Comparison of ENCODE assay signal across 8 cellular contexts in genomic region chr17:75515523-75516254, GRCh38. TPM values are rescaled to one million over a fixed set of nuclear protein-coding genes. Genes with fewer than 3 reads are reported as not detected.
A peak's percentile ranks its signal among the peaks of the same experiment; 100 is the strongest.
DNase-seq lines count a peak whose midpoint lies in the region; FAIRE-seq and TF ChIP-seq lines count a peak whose summit lies in the region.

Gene CASKIN2, minus strand, starts transcription at chr17:75515537. Its CDS starts 1,733 bp downstream, at chr17:75513804.

- H3K27ac Mint-ChIP-seq in H9: no peak within 1 kb of the TSS
- H3K27ac Mint-ChIP-seq in activated naive CD4-positive, alpha-beta T cell treated with anti-CD3 and anti-CD28 coated beads for 36 hours: no peak within 1 kb of the TSS

- peaks cover 8% of the 10 kb centered on the region for H3K23me2 ChIP-seq in H9 (ENCODE audit: insufficient read length, low read depth, low read length, poor library complexity, severe bottlenecking)

- H2BK5ac ChIP-seq in H9 (ENCODE audit: insufficient read length, low read length) (no peak within 1 kb of the TSS), neuronal stem cell (ENCODE audit: low read length) (peak within 1 kb of the TSS; percentile 99)

- H4K5ac ChIP-seq in H9 (ENCODE audit: insufficient read length, low read depth, low read length): no peak within 1 kb of the TSS

- H3K23ac ChIP-seq in H9 (ENCODE audit: insufficient read length, low read depth, low read length): no peak within 1 kb of the TSS
- peak within 1 kb of the TSS; percentile 91 for H3K23ac ChIP-seq in neuronal stem cell (ENCODE audit: low read depth, low read length, poor library complexity)

- no CpG with 5 or more reads among the region's 75 CpGs for WGBS in H9 (ENCODE audit: extremely low coverage, insufficient read length, low lambda C conversion rate)
- no CpG with 5 or more reads among the region's 75 CpGs for WGBS in neuronal stem cell (ENCODE audit: extremely low coverage in 2 of 2, insufficient read length in 2 of 2, insufficient replicate concordance in 1 of 2), 2 donors

- H3K4me3 ChIP-seq in MM.1S (ENCODE audit: low read length) (peak within 1 kb of the TSS; percentile 63), SJSA1 (peak within 1 kb of the TSS; percentile 97), neuronal stem cell (ENCODE audit: low read length in 2 of 2) (peak within 1 kb of the TSS; percentile 67 to 99), stomach smooth muscle (ENCODE audit: low read length in 2 of 2) (peak within 1 kb of the TSS; percentile 86 to 95)

- H2AK5ac ChIP-seq in H9 (ENCODE audit: insufficient read length, low read length) (no peak within 1 kb of the TSS), neuronal stem cell (ENCODE audit: low read depth, low read length) (peak within 1 kb of the TSS; percentile 66)

- H4K20me1 ChIP-seq in H9 (ENCODE audit: control insufficient read depth, insufficient read depth, insufficient read length) (no peaks in the 10 kb centered on the region), MM.1S (ENCODE audit: insufficient read depth, low read length) (no peaks in the 10 kb centered on the region)

- peak within 1 kb of the TSS; percentile 73 to 86 for H3K4me3 Mint-ChIP-seq in H9
- H3K4me3 Mint-ChIP-seq in activated naive CD4-positive, alpha-beta T cell treated with anti-CD3 and anti-CD28 coated beads for 36 hours: peak within 1 kb of the TSS; percentile 62

- peak within 1 kb of the TSS; percentile 87 for H3K18ac ChIP-seq in H9 (ENCODE audit: insufficient read length, low read depth, low read length)
- peak within 1 kb of the TSS; percentile 99 for H3K18ac ChIP-seq in neuronal stem cell (ENCODE audit: low read length)

- H2AFZ ChIP-seq in H9 (ENCODE audit: low read length) (no peak within 1 kb of the TSS), MM.1S (ENCODE audit: low read length) (peak within 1 kb of the TSS; percentile 79), neuronal stem cell (ENCODE audit: low read length) (peak within 1 kb of the TSS; percentile 99)

- H3K4me2 ChIP-seq in H9 (ENCODE audit: insufficient read depth, insufficient read length, low read length): peak within 1 kb of the TSS; percentile 69
- H3K4me2 ChIP-seq in MM.1S (ENCODE audit: low read depth, low read length): peak within 1 kb of the TSS; percentile 87
- H3K4me2 ChIP-seq in neuronal stem cell (ENCODE audit: insufficient read depth, low read length, poor library complexity, severe bottlenecking): peak within 1 kb of the TSS; percentile 100

- CTCF ChIA-PET in activated naive CD4-positive, alpha-beta T cell treated with anti-CD3 and anti-CD28 coated beads for 36 hours (lab: Charles Lee): interaction anchor here (0.7 to 1.3 kb wide), 10 partner anchors 9 to 554 kb away, joined by 3 to 5 read pairs (median 4); partner anchors contain the start of genes LLGL2 and TMEM94

- no peak within 1 kb of the TSS for H3K56ac ChIP-seq in H9 (ENCODE audit: insufficient read length, low read depth, low read length)

- no peak within 1 kb of the TSS for H2BK12ac ChIP-seq in H9 (ENCODE audit: insufficient read length, low read depth, low read length)
- H2BK12ac ChIP-seq in neuronal stem cell (ENCODE audit: low read length): peak within 1 kb of the TSS; percentile 22

- H3K79me2 ChIP-seq in H9 (ENCODE audit: insufficient read depth, low read length) (no peaks in the 10 kb centered on the region; the same call in 1 of the 2 replicates), MM.1S (ENCODE audit: low read length) (peaks cover 17% of the 10 kb centered on the region)

- no peak within 1 kb of the TSS for H2BK20ac ChIP-seq in H9 (ENCODE audit: low read depth, low read length, poor library complexity, severe bottlenecking)

- H3K4me1 Mint-ChIP-seq in H9: peaks cover 17 to 26% of the 10 kb centered on the region in 2 experiments
- peaks cover 23% of the 10 kb centered on the region for H3K4me1 Mint-ChIP-seq in activated naive CD4-positive, alpha-beta T cell treated with anti-CD3 and anti-CD28 coated beads for 36 hours (ENCODE audit: low read depth)

- H2BK120ac ChIP-seq in H9 (ENCODE audit: low read depth, low read length, poor library complexity, severe bottlenecking) (no peak within 1 kb of the TSS), neuronal stem cell (ENCODE audit: low read depth, low read length) (no peak within 1 kb of the TSS)

- H4K91ac ChIP-seq in H9 (ENCODE audit: insufficient read length, low read depth, low read length) (no peak within 1 kb of the TSS), neuronal stem cell (ENCODE audit: low read depth, low read length, poor library complexity) (no peak within 1 kb of the TSS)

- DNase-seq in Daoy (ENCODE audit: low read depth) (peak; percentile 97), H9 (peak; percentile 98), MM.1S (peak; percentile 86), SJSA1 (ENCODE audit: low read depth in 1 of 2, low spot score in 2 of 2) (peak; percentile 99), frontal cortex (ENCODE audit: low spot score in 2 of 2) (peak; percentile 100), neuronal stem cell (ENCODE audit: low spot score) (peak; percentile 95)
- peak; percentile 90 for DNase-seq in activated naive CD4-positive, alpha-beta T cell treated with anti-CD3 and anti-CD28 coated beads for 36 hours

- H3K79me1 ChIP-seq in H9 (ENCODE audit: insufficient read depth, low read depth, low read length, poor library complexity, severe bottlenecking) (no peaks in the 10 kb centered on the region), neuronal stem cell (ENCODE audit: low read depth, low read length) (peaks cover 24% of the 10 kb centered on the region)

- no peaks in the 10 kb centered on the region for H3K9me3 Mint-ChIP-seq in H9
- no peaks in the 10 kb centered on the region for H3K9me3 Mint-ChIP-seq in activated naive CD4-positive, alpha-beta T cell treated with anti-CD3 and anti-CD28 coated beads for 36 hours

- H3K9me3 ChIP-seq in H9 (ENCODE audit: control insufficient read depth, low read depth, low read length) (no peaks in the 10 kb centered on the region), MM.1S (replicated peaks; ENCODE audit: insufficient read depth, low read length) (no peaks in the 10 kb centered on the region), SJSA1 (replicated peaks) (peaks cover 2% of the 10 kb centered on the region; the same call in 1 of the 2 replicates), neuronal stem cell (replicated peaks in 1 of 2; ENCODE audit: control insufficient read depth in 2 of 2, insufficient read depth in 1 of 2, low read depth in 1 of 2, low read length in 2 of 2) (no peaks in the 10 kb centered on the region), stomach smooth muscle (ENCODE audit: control insufficient read depth in 2 of 2, low read length in 2 of 2) (no peaks in the 10 kb centered on the region)

- H3K27me3 ChIP-seq in H9 (ENCODE audit: insufficient read depth, low read length): no peaks in the 10 kb centered on the region
- no peaks in the 10 kb centered on the region for H3K27me3 ChIP-seq in MM.1S (replicated peaks; ENCODE audit: insufficient read depth, low read length)
- no peaks in the 10 kb centered on the region for H3K27me3 ChIP-seq in SJSA1 (replicated peaks)
- no peaks in the 10 kb centered on the region for H3K27me3 ChIP-seq in neuronal stem cell (ENCODE audit: control insufficient read depth in 3 of 3, insufficient read depth in 3 of 3, low read depth in 1 of 3, low read length in 3 of 3)
- no peaks in the 10 kb centered on the region for H3K27me3 ChIP-seq in stomach smooth muscle (ENCODE audit: control insufficient read depth in 1 of 2, insufficient read depth in 2 of 2, low read length in 2 of 2)

- peak within 1 kb of the TSS; percentile 50 for H3K14ac ChIP-seq in H9 (ENCODE audit: insufficient read depth, low read length)
- H3K14ac ChIP-seq in neuronal stem cell (ENCODE audit: low read length): peak within 1 kb of the TSS; percentile 97

- H3K4me1 ChIP-seq in H9 (ENCODE audit: insufficient read depth, low read length): no peaks in the 10 kb centered on the region; the same call in 1 of the 2 replicates
- peaks cover 13% of the 10 kb centered on the region for H3K4me1 ChIP-seq in MM.1S (ENCODE audit: low read length)
- peaks cover 47% of the 10 kb centered on the region for H3K4me1 ChIP-seq in SJSA1 (replicated peaks)
- peaks cover 12 to 18% of the 10 kb centered on the region in 2 donors for H3K4me1 ChIP-seq in neuronal stem cell (ENCODE audit: control insufficient read depth in 2 of 2, insufficient read depth in 1 of 2, low read depth in 1 of 2, low read length in 2 of 2)
- peaks cover 59% of the 10 kb centered on the region for H3K4me1 ChIP-seq in stomach smooth muscle (ENCODE audit: control insufficient read depth, insufficient read depth, low read length)

- TF ChIP-seq CTCF in H9 (conservative IDR thresholded peaks at IDR 0.05) (peak; percentile 99), MM.1S (IDR thresholded peaks at IDR 0.05; ENCODE audit: low read length) (peak; percentile 97)

- intact Hi-C loops in activated naive CD4-positive, alpha-beta T cell treated with anti-CD3 and anti-CD28 coated beads for 36 hours (cut with micrococcal nuclease): loop anchor here (1.0 to 10.0 kb wide), 8 partner anchors 10 to 251 kb away; partner anchors contain the start of genes GGA3, LLGL2, MRPS7 and RECQL5

- H3K9ac ChIP-seq in H9 (ENCODE audit: extremely low read depth, insufficient read length, low read length): peak within 1 kb of the TSS; percentile 46
- peak within 1 kb of the TSS; percentile 38; the same call in 1 of the 2 replicates for H3K9ac ChIP-seq in MM.1S (ENCODE audit: low read length)
- H3K9ac ChIP-seq in neuronal stem cell (ENCODE audit: low read depth, low read length, poor library complexity): peak within 1 kb of the TSS; percentile 91
- H3K9ac ChIP-seq in stomach smooth muscle (ENCODE audit: low read length in 2 of 2): peak within 1 kb of the TSS; percentile 79 to 82

- H3K36me3 ChIP-seq in MM.1S (replicated peaks; ENCODE audit: insufficient read depth, low read length) (no peaks in the 10 kb centered on the region), SJSA1 (peaks cover 69% of the 10 kb centered on the region), neuronal stem cell (replicated peaks in 1 of 2; ENCODE audit: control insufficient read depth in 2 of 2, insufficient read depth in 2 of 2, low read length in 2 of 2) (peaks cover 21 to 59% of the 10 kb centered on the region in 2 donors), stomach smooth muscle (ENCODE audit: control insufficient read depth in 2 of 2, insufficient read depth in 2 of 2, low read length in 2 of 2) (peaks cover 3 to 7% of the 10 kb centered on the region in 2 donors)

- H4K8ac ChIP-seq in H9 (replicated peaks; ENCODE audit: insufficient read length, low read depth, low read length): no peak within 1 kb of the TSS
- no peak within 1 kb of the TSS for H4K8ac ChIP-seq in neuronal stem cell (ENCODE audit: low read depth, low read length)

- no peaks in the 10 kb centered on the region; the same call in 1 of the 2 replicates for H3K27me3 Mint-ChIP-seq in H9 (ENCODE audit: low read depth)
- no peaks in the 10 kb centered on the region for H3K27me3 Mint-ChIP-seq in activated naive CD4-positive, alpha-beta T cell treated with anti-CD3 and anti-CD28 coated beads for 36 hours (ENCODE audit: low read depth)

- no peaks in the 10 kb centered on the region for H3K9me2 ChIP-seq in MM.1S (replicated peaks; ENCODE audit: insufficient read depth, low read length)

- H3K36me3 Mint-ChIP-seq in H9 (ENCODE audit: insufficient read depth in 1 of 3, low read depth in 3 of 3): peaks cover 13 to 42% (median 41%) of the 10 kb centered on the region in 3 experiments; a peak in 6 of 7 replicates
- peaks cover 17% of the 10 kb centered on the region for H3K36me3 Mint-ChIP-seq in activated naive CD4-positive, alpha-beta T cell treated with anti-CD3 and anti-CD28 coated beads for 36 hours (ENCODE audit: low read depth)

- H3K27ac ChIP-seq in H9 (ENCODE audit: insufficient read length, low read depth, low read length): no peak within 1 kb of the TSS
- H3K27ac ChIP-seq in MM.1S (ENCODE audit: low read length): no peak within 1 kb of the TSS
- H3K27ac ChIP-seq in SJSA1: peak within 1 kb of the TSS; percentile 74
- no peak within 1 kb of the TSS for H3K27ac ChIP-seq in neuronal stem cell (replicated peaks; ENCODE audit: low read length)
- H3K27ac ChIP-seq in stomach smooth muscle (ENCODE audit: low read length): peak within 1 kb of the TSS; percentile 74

- H3T11ph ChIP-seq in H9 (ENCODE audit: low read length): no peak within 1 kb of the TSS

- peaks cover 7% of the 10 kb centered on the region; the same call in 1 of the 2 replicates for H3F3A ChIP-seq in MM.1S (ENCODE audit: insufficient read depth, low read length)

- FAIRE-seq in frontal cortex (lab: Jason Lieb, UNC): no peak

- H3K4ac ChIP-seq in H9 (ENCODE audit: low read depth, low read length) (no peak within 1 kb of the TSS), neuronal stem cell (ENCODE audit: low read length) (no peak within 1 kb of the TSS)

- H2BK15ac ChIP-seq in H9 (ENCODE audit: low read depth, low read length): no peak within 1 kb of the TSS
- H2BK15ac ChIP-seq in neuronal stem cell (ENCODE audit: low read length): peak within 1 kb of the TSS; percentile 89

RNA-seq across cellular contexts. Expression of gene CASKIN2, which starts in this region (rescaled TPM):
- total RNA-seq in Daoy (2014; rRNA removed; shearing (Covaris generic)): 3.0 and 6.0 TPM in 2 replicates
- total RNA-seq in H9 (2021) (35.2 and 37.0 TPM in 2 replicates), frontal cortex (6.1 TPM)
- 14.2 and 19.7 TPM in 2 replicates for total RNA-seq in SJSA1 (2014; rRNA removed; shearing (Covaris generic))
- 1 to 10 TPM; 1.0 to 1.1 TPM for total RNA-seq in activated naive CD4-positive, alpha-beta T cell treated with anti-CD3 and anti-CD28 coated beads for 36 hours
- polyA plus RNA-seq in neuronal stem cell (2013, experiment 1 of 2): 7.5 TPM
- 7.9 TPM for polyA plus RNA-seq in neuronal stem cell (2013, experiment 2 of 2)

Comparison
In these comparisons a context has a peak if more than half of its experiments do, and no peak if none do; other contexts are left out.
1. H3K27ac ChIP-seq: peak in SJSA1 (single experiment) and stomach smooth muscle (single experiment); none in H9 (single experiment), MM.1S (single experiment) and neuronal stem cell (single experiment).
2. H3K9ac ChIP-seq: peak in every context shown above with its lines; median percentile 91 in neuronal stem cell; 80 in stomach smooth muscle; 46 in H9; 38 in MM.1S.
3. Peak in every context shown above with its lines, with median percentiles within 50 percentile points of each other: DNase-seq, H3K4me2 ChIP-seq and H3K4me3 ChIP-seq.